In the genomic region with DNA sequence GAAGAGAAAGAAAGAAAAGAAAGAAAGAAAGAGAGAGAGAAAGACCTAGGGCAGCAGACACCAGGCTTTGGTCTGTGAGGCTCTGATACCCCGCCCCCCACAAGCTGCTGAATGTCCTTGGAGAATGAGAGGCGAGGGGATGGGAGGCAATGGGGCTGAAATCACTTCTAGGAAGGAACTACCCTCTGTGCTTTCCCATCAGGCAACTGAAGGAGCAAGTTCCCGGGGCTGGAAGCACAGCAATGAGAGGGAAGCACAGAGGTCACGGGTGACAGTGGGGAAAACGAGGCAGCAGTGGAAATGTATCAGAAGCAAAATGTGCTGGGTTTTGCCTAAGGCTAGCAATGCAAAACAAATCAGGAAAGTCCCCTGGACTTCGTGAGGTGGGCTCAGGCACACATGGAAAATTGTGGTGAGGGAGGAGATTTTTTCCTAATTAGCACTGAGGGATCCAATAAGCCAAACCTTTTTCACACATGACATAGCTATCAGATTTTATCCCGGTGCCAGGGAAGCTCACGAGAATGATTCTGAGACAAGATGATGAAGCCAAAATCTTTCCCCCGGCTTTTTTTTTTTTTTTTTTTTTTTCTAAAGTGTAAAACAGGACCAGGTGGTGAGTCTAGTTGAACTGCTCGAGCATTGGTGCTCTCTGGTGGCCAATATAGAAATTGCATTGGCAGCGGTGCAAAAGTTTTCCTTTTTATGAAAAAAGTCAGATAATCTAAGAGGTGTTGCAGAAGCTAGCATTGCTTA, we compare ENCODE assay signal across 8 cellular contexts. TPM values are rescaled to one million over a fixed set of nuclear protein-coding genes. Genes with fewer than 3 reads are reported as not detected.
A peak's percentile ranks its signal among the peaks of the same experiment; 100 is the strongest.
DNase-seq lines count a peak whose midpoint lies in the region; TF ChIP-seq lines count a peak whose summit lies in the region.

No MANE protein-coding gene starts in this region.

- WGBS in SK-N-SH (ENCODE audit: low lambda C conversion rate), result 24% methylated on average over 11 of the region's 11 CpGs
- WGBS in prostate gland, result 15% methylated on average over 11 of the region's 11 CpGs

- H3K9me3 Mint-ChIP-seq in activated naive CD8-positive, alpha-beta T cell (ENCODE audit: low read depth), result no peaks in the 10 kb centered on the region

- H3K9me3 ChIP-seq in SK-N-SH (no peaks in the 10 kb centered on the region), cardiac muscle cell (ENCODE audit: low read depth) (no peaks in the 10 kb centered on the region), prostate gland (no peaks in the 10 kb centered on the region), vagina (no peaks in the 10 kb centered on the region)

- H3K4me1 ChIP-seq in KMS-11 (ENCODE audit: low read depth, poor library complexity, severe bottlenecking) (peaks cover 10% of the 10 kb centered on the region), SK-N-SH (ENCODE audit: control insufficient read depth in 1 of 2, insufficient read depth in 2 of 2, low read depth in 1 of 2, low read length in 1 of 2) (peaks cover 0 to 4% of the 10 kb centered on the region in 2 experiments; a peak in 2 of 4 replicates), cardiac muscle cell (ENCODE audit: low read depth) (no peaks in the 10 kb centered on the region), prostate gland (replicated peaks) (no peaks in the 10 kb centered on the region), vagina (no peaks in the 10 kb centered on the region)

- no peaks in the 10 kb centered on the region for H3K36me3 Mint-ChIP-seq in activated naive CD8-positive, alpha-beta T cell

- TF ChIP-seq CTCF in KMS-11 (conservative IDR thresholded peaks at IDR 0.05; ENCODE audit: low read depth, low read length) (peak; percentile 91), SK-N-SH (IDR thresholded peaks at IDR 0.05) (peak; percentile 92), cardiac muscle cell (IDR thresholded peaks at IDR 0.05; ENCODE audit: low read depth, low read length) (peak; percentile 77), prostate gland (IDR thresholded peaks at IDR 0.05) (peak; percentile 71 to 90 (median 81)), vagina (IDR thresholded peaks at IDR 0.05) (peak; percentile 63 to 83 (median 83))

- H4K20me1 ChIP-seq in KMS-11 (ENCODE audit: insufficient read depth) (no peaks in the 10 kb centered on the region), SK-N-SH (ENCODE audit: insufficient read depth) (no peaks in the 10 kb centered on the region)

- H3K79me2 ChIP-seq in KMS-11 (ENCODE audit: insufficient read depth, low read depth), result no peaks in the 10 kb centered on the region
- no peaks in the 10 kb centered on the region for H3K79me2 ChIP-seq in SK-N-SH (ENCODE audit: insufficient read depth)

- no peak overlapping the region for H3K27ac ChIP-seq in KMS-11
- H3K27ac ChIP-seq in SK-N-SH (ENCODE audit: low read depth in 2 of 2, low read length in 1 of 2), result no peak overlapping the region
- no peak overlapping the region for H3K27ac ChIP-seq in cardiac muscle cell
- no peak overlapping the region for H3K27ac ChIP-seq in prostate gland
- H3K27ac ChIP-seq in vagina, result no peak overlapping the region

- H2AFZ ChIP-seq in KMS-11 (ENCODE audit: low read depth) (peak overlapping the region; percentile 7; the same call in 1 of the 2 replicates), SK-N-SH (ENCODE audit: low read depth) (no peak overlapping the region)

- H3K27me3 ChIP-seq in KMS-11 (ENCODE audit: insufficient read depth, low read depth), result peaks cover 4% of the 10 kb centered on the region; the same call in 1 of the 2 replicates
- no peaks in the 10 kb centered on the region for H3K27me3 ChIP-seq in SK-N-SH (ENCODE audit: insufficient read depth)
- peaks cover 12% of the 10 kb centered on the region for H3K27me3 ChIP-seq in cardiac muscle cell
- no peaks in the 10 kb centered on the region for H3K27me3 ChIP-seq in prostate gland (replicated peaks; ENCODE audit: insufficient read depth)
- H3K27me3 ChIP-seq in vagina, result no peaks in the 10 kb centered on the region

- H3K36me3 ChIP-seq in KMS-11 (ENCODE audit: insufficient read depth), result no peaks in the 10 kb centered on the region
- no peaks in the 10 kb centered on the region for H3K36me3 ChIP-seq in SK-N-SH (replicated peaks in 1 of 2; ENCODE audit: control insufficient read depth in 1 of 2, insufficient read depth in 2 of 2, low read length in 1 of 2)
- H3K36me3 ChIP-seq in cardiac muscle cell, result no peaks in the 10 kb centered on the region
- H3K36me3 ChIP-seq in prostate gland, result no peaks in the 10 kb centered on the region
- H3K36me3 ChIP-seq in vagina, result no peaks in the 10 kb centered on the region

- peak overlapping the region; percentile 27 for H3K4me3 Mint-ChIP-seq in activated naive CD8-positive, alpha-beta T cell

- H3F3A ChIP-seq in SK-N-SH (replicated peaks; ENCODE audit: insufficient read depth), result peaks cover 3% of the 10 kb centered on the region

- CTCF ChIA-PET in SK-N-SH (lab: Yijun Ruan, JAX), result interaction anchor here (0.6 to 9.7 kb wide), 46 partner anchors 9 to 1123 kb away, joined by 3 to 245 read pairs (median 4); a partner anchor contains a TSS

- TF ChIP-seq POLR2A in prostate gland (IDR thresholded peaks at IDR 0.05) (no peak), vagina (IDR thresholded peaks at IDR 0.05) (no peak)

- H3K4me2 ChIP-seq in KMS-11 (peak overlapping the region; percentile 18; the same call in 1 of the 2 replicates), SK-N-SH (no peak overlapping the region)

- no peaks in the 10 kb centered on the region for H3K9me2 ChIP-seq in SK-N-SH

- H3K27me3 Mint-ChIP-seq in activated naive CD8-positive, alpha-beta T cell, result no peaks in the 10 kb centered on the region

- POLR2A ChIA-PET in SK-N-SH (lab: Yijun Ruan, JAX), result no interaction called here

- DNase-seq in DMS79 treated with DMSO at 0.1 percent for 48 hours (lab: John Stamatoyannopoulos, UW) (peak; percentile 14), SK-N-SH (peak; percentile 68), cardiac muscle cell (ENCODE audit: low read depth in 1 of 2, low spot score in 1 of 2) (peak; percentile 67 to 81), prostate gland (ENCODE audit: low spot score) (peak; percentile 29), vagina (ENCODE audit: extremely low spot score in 2 of 2) (no peak), NCI-H1048 (lab: John Stamatoyannopoulos, UW) (no peak)

- no peak overlapping the region for H3K9ac ChIP-seq in KMS-11
- no peak overlapping the region for H3K9ac ChIP-seq in SK-N-SH

- H3K4me1 Mint-ChIP-seq in activated naive CD8-positive, alpha-beta T cell (ENCODE audit: low read depth), result peaks cover 8% of the 10 kb centered on the region

- H3K27ac Mint-ChIP-seq in activated naive CD8-positive, alpha-beta T cell, result no peak overlapping the region

- TF ChIP-seq EP300 in SK-N-SH (IDR thresholded peaks at IDR 0.05; ENCODE audit: borderline replicate concordance in 1 of 2, low read depth in 1 of 2, low read length in 1 of 2), result no peak

- peak; percentile 95 for TF ChIP-seq RAD21 in SK-N-SH (IDR thresholded peaks at IDR 0.05; ENCODE audit: low read length)

- H3K4me3 ChIP-seq in KMS-11 (IDR thresholded peaks at IDR 0.05; ENCODE audit: insufficient read depth, low read depth, low read length) (no peak overlapping the region), SK-N-SH (ENCODE audit: low read depth in 2 of 2, low read length in 1 of 2) (no peak overlapping the region), cardiac muscle cell (no peak overlapping the region), prostate gland (no peak overlapping the region), vagina (no peak overlapping the region)

- intact Hi-C loops in prostate gland (cut with DNase I) (loop anchor here (1.0 kb wide), 1 partner anchor 247 kb away; no protein-coding TSS in a partner anchor), vagina (cut with DNase I) (loop anchor here (2.0 kb wide), 1 partner anchor 248 kb away; no protein-coding TSS in a partner anchor)

TF ChIP-seq in SK-N-SH, 30 proteins besides CTCF, POLR2A, EP300 and RAD21 (continues in another document):
- TF ChIP-seq, protein P1, sequence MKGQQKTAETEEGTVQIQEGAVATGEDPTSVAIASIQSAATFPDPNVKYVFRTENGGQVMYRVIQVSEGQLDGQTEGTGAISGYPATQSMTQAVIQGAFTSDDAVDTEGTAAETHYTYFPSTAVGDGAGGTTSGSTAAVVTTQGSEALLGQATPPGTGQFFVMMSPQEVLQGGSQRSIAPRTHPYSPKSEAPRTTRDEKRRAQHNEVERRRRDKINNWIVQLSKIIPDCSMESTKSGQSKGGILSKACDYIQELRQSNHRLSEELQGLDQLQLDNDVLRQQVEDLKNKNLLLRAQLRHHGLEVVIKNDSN (IDR thresholded peaks at IDR 0.05; ENCODE audit: borderline replicate concordance, low read depth), result no peak
- TF ChIP-seq FOSL2 (IDR thresholded peaks at IDR 0.05; ENCODE audit: borderline replicate concordance, low read depth), result no peak
- TF ChIP-seq, protein P2, sequence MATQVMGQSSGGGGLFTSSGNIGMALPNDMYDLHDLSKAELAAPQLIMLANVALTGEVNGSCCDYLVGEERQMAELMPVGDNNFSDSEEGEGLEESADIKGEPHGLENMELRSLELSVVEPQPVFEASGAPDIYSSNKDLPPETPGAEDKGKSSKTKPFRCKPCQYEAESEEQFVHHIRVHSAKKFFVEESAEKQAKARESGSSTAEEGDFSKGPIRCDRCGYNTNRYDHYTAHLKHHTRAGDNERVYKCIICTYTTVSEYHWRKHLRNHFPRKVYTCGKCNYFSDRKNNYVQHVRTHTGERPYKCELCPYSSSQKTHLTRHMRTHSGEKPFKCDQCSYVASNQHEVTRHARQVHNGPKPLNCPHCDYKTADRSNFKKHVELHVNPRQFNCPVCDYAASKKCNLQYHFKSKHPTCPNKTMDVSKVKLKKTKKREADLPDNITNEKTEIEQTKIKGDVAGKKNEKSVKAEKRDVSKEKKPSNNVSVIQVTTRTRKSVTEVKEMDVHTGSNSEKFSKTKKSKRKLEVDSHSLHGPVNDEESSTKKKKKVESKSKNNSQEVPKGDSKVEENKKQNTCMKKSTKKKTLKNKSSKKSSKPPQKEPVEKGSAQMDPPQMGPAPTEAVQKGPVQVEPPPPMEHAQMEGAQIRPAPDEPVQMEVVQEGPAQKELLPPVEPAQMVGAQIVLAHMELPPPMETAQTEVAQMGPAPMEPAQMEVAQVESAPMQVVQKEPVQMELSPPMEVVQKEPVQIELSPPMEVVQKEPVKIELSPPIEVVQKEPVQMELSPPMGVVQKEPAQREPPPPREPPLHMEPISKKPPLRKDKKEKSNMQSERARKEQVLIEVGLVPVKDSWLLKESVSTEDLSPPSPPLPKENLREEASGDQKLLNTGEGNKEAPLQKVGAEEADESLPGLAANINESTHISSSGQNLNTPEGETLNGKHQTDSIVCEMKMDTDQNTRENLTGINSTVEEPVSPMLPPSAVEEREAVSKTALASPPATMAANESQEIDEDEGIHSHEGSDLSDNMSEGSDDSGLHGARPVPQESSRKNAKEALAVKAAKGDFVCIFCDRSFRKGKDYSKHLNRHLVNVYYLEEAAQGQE (IDR thresholded peaks at IDR 0.05; ENCODE audit: low read depth, low read length), result no peak
- TF ChIP-seq TCF12 (IDR thresholded peaks at IDR 0.05), result peak; percentile 33; the same call in 1 of the 2 replicates
- peak; percentile 96 for TF ChIP-seq SMC3 (IDR thresholded peaks at IDR 0.05; ENCODE audit: low read depth, low read length)

RNA-seq across cellular contexts. Expression of a gene that starts 16.8 kb away (rescaled TPM):
- polyA plus RNA-seq in SK-N-SH (2012; rRNA removed), result 6.1 and 8.4 TPM in 2 replicates
- 7.1 and 7.9 TPM in 2 replicates for polyA plus RNA-seq in SK-N-SH (2012; cell fraction: cytosol; rRNA removed)
- 8.4 and 16.0 TPM in 2 replicates for polyA plus RNA-seq in SK-N-SH (2012; cell fraction: nucleus; rRNA removed)
- total RNA-seq in cardiac muscle cell, result 20.5 and 20.6 TPM in 2 replicates
- polyA plus RNA-seq in cardiac muscle cell, result 7.0 and 8.5 TPM in 2 replicates
- total RNA-seq in prostate gland, result 10 to 100 TPM; 36.3 to 51.6 TPM
- total RNA-seq in vagina, result 21.9 TPM

Comparison
In these comparisons a context has a peak if more than half of its experiments do, and no peak if none do; other contexts are left out.
1. DNase-seq: peak in DMS79 treated with DMSO at 0.1 percent for 48 hours (single experiment), SK-N-SH (single experiment), cardiac muscle cell (2 of 2) and prostate gland (single experiment); none in vagina (0 of 2) and NCI-H1048 (single experiment).
2. Peak in every context shown above with its lines, with median percentiles within 50 percentile points of each other: CTCF ChIP-seq.